Comparison of ENCODE assay signal across 1 cellular context in genomic region chr22:40654522-40655167, GRCh38.
TF ChIP-seq lines count a peak whose summit lies in the region.

No MANE protein-coding gene starts in this region.

TF ChIP-seq in HEK293, 187 proteins besides CTCF, POLR2A, EP300 and RAD21 (continued from another document):
- TF ChIP-seq HIC1 (tag by site-specific recombination; IDR thresholded peaks at IDR 0.05) (no peak), ZFHX2 (tag by site-specific recombination; conservative IDR thresholded peaks at IDR 0.05) (no peak), ZNF530 (tag by site-specific recombination; IDR thresholded peaks at IDR 0.05; ENCODE audit: low read depth) (no peak), ZNF544 (tag by site-specific recombination; IDR thresholded peaks at IDR 0.05) (no peak), SCRT1 (tag by site-specific recombination; IDR thresholded peaks at IDR 0.05; ENCODE audit: borderline replicate concordance) (no peak), ZNF580 (tag by site-specific recombination; IDR thresholded peaks at IDR 0.05) (no peak; the same call in 1 of the 2 replicates), ZNF701 (tag by site-specific recombination; IDR thresholded peaks at IDR 0.05) (no peak), WT1 (tag by site-specific recombination; IDR thresholded peaks at IDR 0.05) (no peak), ZNF175 (tag by site-specific recombination; IDR thresholded peaks at IDR 0.05) (no peak), KLF10 (tag by site-specific recombination; IDR thresholded peaks at IDR 0.05) (no peak), ZNF302 (tag by site-specific recombination; IDR thresholded peaks at IDR 0.05; ENCODE audit: low read depth) (no peak), SP3 (tag by site-specific recombination; IDR thresholded peaks at IDR 0.05) (no peak), KLF17 (tag by site-specific recombination; IDR thresholded peaks at IDR 0.05) (no peak), ZNF837 (tag by site-specific recombination; IDR thresholded peaks at IDR 0.05) (no peak), ZNF341 (tag by site-specific recombination; IDR thresholded peaks at IDR 0.05; ENCODE audit: low read depth) (peak; percentile 90), ZEB2 (tag by site-specific recombination; IDR thresholded peaks at IDR 0.05) (0 out of 2 replicates have a peak, but pooled peaks have one; percentile 37), ZNF426 (tag by site-specific recombination; IDR thresholded peaks at IDR 0.05) (no peak), ZNF16 (tag by site-specific recombination; IDR thresholded peaks at IDR 0.05; ENCODE audit: low read depth) (no peak), GLI2 (tag by site-specific recombination; IDR thresholded peaks at IDR 0.05; ENCODE audit: borderline replicate concordance, low read depth) (no peak), ZSCAN30 (tag by site-specific recombination; IDR thresholded peaks at IDR 0.05) (peak; percentile 40; the same call in 1 of the 2 replicates), KLF8 (tag by site-specific recombination; IDR thresholded peaks at IDR 0.05) (no peak), ZNF670 (tag by site-specific recombination; IDR thresholded peaks at IDR 0.05; ENCODE audit: low read depth) (no peak), ZNF621 (tag by site-specific recombination; IDR thresholded peaks at IDR 0.05) (no peak), ZNF174 (tag by site-specific recombination; IDR thresholded peaks at IDR 0.05) (no peak), PRDM6 (tag by site-specific recombination; IDR thresholded peaks at IDR 0.05) (peak; percentile 26; the same call in 1 of the 2 replicates), ZBTB17 (tag by site-specific recombination; IDR thresholded peaks at IDR 0.05) (peak; percentile 79), ZFP41 (tag by site-specific recombination; IDR thresholded peaks at IDR 0.05; ENCODE audit: borderline replicate concordance) (no peak), ZNF211 (tag by site-specific recombination; IDR thresholded peaks at IDR 0.05; ENCODE audit: low read depth) (no peak), ZBTB44 (tag by site-specific recombination; IDR thresholded peaks at IDR 0.05) (peak; percentile 39; the same call in 1 of the 2 replicates), ZNF155 (tag by site-specific recombination; IDR thresholded peaks at IDR 0.05) (no peak), ZNF626 (tag by site-specific recombination; IDR thresholded peaks at IDR 0.05) (no peak)
TF ChIP-seq in HEK293: peak in this region for 24.
